In the genomic region with DNA sequence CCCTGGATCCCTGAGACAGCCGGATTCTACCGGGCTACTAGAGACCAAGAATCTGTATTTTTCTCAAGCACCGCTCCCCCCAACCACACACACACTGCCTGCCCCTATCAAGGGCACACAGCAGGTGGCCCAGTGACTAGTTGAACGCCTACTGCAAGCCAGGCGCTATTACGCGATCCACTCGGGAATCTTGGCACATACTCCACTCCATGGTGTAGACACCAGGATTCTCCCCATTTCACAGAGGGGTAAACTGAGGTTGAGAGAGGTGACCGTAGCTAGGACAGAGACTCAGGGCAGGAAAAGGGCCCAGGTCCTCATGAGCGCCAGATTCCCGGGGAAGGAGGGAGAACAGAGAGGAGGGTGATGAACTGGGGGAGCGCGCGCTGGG, we compare ENCODE assay signal across 1 cellular context.
TF ChIP-seq lines count a peak whose summit lies in the region.

No MANE protein-coding gene starts in this region.

TF ChIP-seq in HepG2, 621 proteins besides CTCF, POLR2A, EP300 and RAD21:
- TF ChIP-seq KDM1A (CRISPR knock-in tag; IDR thresholded peaks at IDR 0.05), result peak; percentile 97
- no peak for TF ChIP-seq ZNF343 (CRISPR knock-in tag; IDR thresholded peaks at IDR 0.05)
- TF ChIP-seq, protein P1, sequence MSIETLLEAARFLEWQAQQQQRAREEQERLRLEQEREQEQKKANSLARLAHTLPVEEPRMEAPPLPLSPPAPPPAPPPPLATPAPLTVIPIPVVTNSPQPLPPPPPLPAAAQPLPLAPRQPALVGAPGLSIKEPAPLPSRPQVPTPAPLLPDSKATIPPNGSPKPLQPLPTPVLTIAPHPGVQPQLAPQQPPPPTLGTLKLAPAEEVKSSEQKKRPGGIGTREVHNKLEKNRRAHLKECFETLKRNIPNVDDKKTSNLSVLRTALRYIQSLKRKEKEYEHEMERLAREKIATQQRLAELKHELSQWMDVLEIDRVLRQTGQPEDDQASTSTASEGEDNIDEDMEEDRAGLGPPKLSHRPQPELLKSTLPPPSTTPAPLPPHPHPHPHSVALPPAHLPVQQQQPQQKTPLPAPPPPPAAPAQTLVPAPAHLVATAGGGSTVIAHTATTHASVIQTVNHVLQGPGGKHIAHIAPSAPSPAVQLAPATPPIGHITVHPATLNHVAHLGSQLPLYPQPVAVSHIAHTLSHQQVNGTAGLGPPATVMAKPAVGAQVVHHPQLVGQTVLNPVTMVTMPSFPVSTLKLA (IDR thresholded peaks at IDR 0.05), result no peak
- TF ChIP-seq RAD51 (IDR thresholded peaks at IDR 0.05; ENCODE audit: borderline replicate concordance), result no peak
- peak; percentile 27; the same call in 1 of the 2 replicates for TF ChIP-seq HDAC1 (CRISPR knock-in tag; IDR thresholded peaks at IDR 0.05)
- TF ChIP-seq HMG20B (CRISPR knock-in tag; conservative IDR thresholded peaks at IDR 0.05), result no peak
- TF ChIP-seq, protein P2, sequence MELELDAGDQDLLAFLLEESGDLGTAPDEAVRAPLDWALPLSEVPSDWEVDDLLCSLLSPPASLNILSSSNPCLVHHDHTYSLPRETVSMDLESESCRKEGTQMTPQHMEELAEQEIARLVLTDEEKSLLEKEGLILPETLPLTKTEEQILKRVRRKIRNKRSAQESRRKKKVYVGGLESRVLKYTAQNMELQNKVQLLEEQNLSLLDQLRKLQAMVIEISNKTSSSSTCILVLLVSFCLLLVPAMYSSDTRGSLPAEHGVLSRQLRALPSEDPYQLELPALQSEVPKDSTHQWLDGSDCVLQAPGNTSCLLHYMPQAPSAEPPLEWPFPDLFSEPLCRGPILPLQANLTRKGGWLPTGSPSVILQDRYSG (CRISPR knock-in tag; IDR thresholded peaks at IDR 0.05), result no peak
- TF ChIP-seq ZNF782 (CRISPR knock-in tag; IDR thresholded peaks at IDR 0.05; ENCODE audit: borderline replicate concordance), result 0 out of 2 replicates have a peak, but pooled peaks have one; percentile 6
- no peak for TF ChIP-seq BCL6 (CRISPR knock-in tag; IDR thresholded peaks at IDR 0.05)
- no peak for TF ChIP-seq SMARCC2 (IDR thresholded peaks at IDR 0.05)
- no peak for TF ChIP-seq SATB2 (CRISPR knock-in tag; IDR thresholded peaks at IDR 0.05)
- TF ChIP-seq ZKSCAN1 (IDR thresholded peaks at IDR 0.05; ENCODE audit: low read length), result no peak
- peak; percentile 77; the same call in 1 of the 2 replicates for TF ChIP-seq ZMYM2 (CRISPR knock-in tag; IDR thresholded peaks at IDR 0.05)
- TF ChIP-seq CBX1 (IDR thresholded peaks at IDR 0.05; ENCODE audit: low read depth), result peak; percentile 78
- TF ChIP-seq, protein P3, sequence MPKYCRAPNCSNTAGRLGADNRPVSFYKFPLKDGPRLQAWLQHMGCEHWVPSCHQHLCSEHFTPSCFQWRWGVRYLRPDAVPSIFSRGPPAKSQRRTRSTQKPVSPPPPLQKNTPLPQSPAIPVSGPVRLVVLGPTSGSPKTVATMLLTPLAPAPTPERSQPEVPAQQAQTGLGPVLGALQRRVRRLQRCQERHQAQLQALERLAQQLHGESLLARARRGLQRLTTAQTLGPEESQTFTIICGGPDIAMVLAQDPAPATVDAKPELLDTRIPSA (CRISPR knock-in tag; IDR thresholded peaks at IDR 0.05; ENCODE audit: borderline replicate concordance), result no peak
- TF ChIP-seq CHD4 (IDR thresholded peaks at IDR 0.05; ENCODE audit: borderline replicate concordance, low read length), result peak; percentile 99
- TF ChIP-seq, protein P4, sequence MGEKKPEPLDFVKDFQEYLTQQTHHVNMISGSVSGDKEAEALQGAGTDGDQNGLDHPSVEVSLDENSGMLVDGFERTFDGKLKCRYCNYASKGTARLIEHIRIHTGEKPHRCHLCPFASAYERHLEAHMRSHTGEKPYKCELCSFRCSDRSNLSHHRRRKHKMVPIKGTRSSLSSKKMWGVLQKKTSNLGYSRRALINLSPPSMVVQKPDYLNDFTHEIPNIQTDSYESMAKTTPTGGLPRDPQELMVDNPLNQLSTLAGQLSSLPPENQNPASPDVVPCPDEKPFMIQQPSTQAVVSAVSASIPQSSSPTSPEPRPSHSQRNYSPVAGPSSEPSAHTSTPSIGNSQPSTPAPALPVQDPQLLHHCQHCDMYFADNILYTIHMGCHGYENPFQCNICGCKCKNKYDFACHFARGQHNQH (CRISPR knock-in tag; IDR thresholded peaks at IDR 0.05), result 0 out of 2 replicates have a peak, but pooled peaks have one; percentile 6
- peak; percentile 92; the same call in 1 of the 2 replicates for TF ChIP-seq ADNP (CRISPR knock-in tag; IDR thresholded peaks at IDR 0.05)
- peak; percentile 34; the same call in 1 of the 2 replicates for TF ChIP-seq ZNF589 (CRISPR knock-in tag; conservative IDR thresholded peaks at IDR 0.05)
- no peak for TF ChIP-seq HNRNPUL1 (IDR thresholded peaks at IDR 0.05; ENCODE audit: low read depth, low read length)
- TF ChIP-seq ZC3H13 (CRISPR knock-in tag; IDR thresholded peaks at IDR 0.05), result no peak
- TF ChIP-seq HDAC2 (CRISPR knock-in tag; IDR thresholded peaks at IDR 0.05), result peak; percentile 71
- TF ChIP-seq ELF3 (CRISPR knock-in tag; IDR thresholded peaks at IDR 0.05), result 0 out of 2 replicates have a peak, but pooled peaks have one; percentile 0
- TF ChIP-seq REPIN1 (CRISPR knock-in tag; IDR thresholded peaks at IDR 0.05; ENCODE audit: borderline replicate concordance, low read depth), result 0 out of 2 replicates have a peak, but pooled peaks have one; percentile 17
- TF ChIP-seq, protein P5, sequence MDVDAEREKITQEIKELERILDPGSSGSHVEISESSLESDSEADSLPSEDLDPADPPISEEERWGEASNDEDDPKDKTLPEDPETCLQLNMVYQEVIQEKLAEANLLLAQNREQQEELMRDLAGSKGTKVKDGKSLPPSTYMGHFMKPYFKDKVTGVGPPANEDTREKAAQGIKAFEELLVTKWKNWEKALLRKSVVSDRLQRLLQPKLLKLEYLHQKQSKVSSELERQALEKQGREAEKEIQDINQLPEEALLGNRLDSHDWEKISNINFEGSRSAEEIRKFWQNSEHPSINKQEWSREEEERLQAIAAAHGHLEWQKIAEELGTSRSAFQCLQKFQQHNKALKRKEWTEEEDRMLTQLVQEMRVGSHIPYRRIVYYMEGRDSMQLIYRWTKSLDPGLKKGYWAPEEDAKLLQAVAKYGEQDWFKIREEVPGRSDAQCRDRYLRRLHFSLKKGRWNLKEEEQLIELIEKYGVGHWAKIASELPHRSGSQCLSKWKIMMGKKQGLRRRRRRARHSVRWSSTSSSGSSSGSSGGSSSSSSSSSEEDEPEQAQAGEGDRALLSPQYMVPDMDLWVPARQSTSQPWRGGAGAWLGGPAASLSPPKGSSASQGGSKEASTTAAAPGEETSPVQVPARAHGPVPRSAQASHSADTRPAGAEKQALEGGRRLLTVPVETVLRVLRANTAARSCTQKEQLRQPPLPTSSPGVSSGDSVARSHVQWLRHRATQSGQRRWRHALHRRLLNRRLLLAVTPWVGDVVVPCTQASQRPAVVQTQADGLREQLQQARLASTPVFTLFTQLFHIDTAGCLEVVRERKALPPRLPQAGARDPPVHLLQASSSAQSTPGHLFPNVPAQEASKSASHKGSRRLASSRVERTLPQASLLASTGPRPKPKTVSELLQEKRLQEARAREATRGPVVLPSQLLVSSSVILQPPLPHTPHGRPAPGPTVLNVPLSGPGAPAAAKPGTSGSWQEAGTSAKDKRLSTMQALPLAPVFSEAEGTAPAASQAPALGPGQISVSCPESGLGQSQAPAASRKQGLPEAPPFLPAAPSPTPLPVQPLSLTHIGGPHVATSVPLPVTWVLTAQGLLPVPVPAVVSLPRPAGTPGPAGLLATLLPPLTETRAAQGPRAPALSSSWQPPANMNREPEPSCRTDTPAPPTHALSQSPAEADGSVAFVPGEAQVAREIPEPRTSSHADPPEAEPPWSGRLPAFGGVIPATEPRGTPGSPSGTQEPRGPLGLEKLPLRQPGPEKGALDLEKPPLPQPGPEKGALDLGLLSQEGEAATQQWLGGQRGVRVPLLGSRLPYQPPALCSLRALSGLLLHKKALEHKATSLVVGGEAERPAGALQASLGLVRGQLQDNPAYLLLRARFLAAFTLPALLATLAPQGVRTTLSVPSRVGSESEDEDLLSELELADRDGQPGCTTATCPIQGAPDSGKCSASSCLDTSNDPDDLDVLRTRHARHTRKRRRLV (CRISPR knock-in tag; IDR thresholded peaks at IDR 0.05), result no peak
- TF ChIP-seq, protein P6, sequence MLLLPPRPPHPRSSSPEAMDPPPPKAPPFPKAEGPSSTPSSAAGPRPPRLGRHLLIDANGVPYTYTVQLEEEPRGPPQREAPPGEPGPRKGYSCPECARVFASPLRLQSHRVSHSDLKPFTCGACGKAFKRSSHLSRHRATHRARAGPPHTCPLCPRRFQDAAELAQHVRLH (CRISPR knock-in tag; IDR thresholded peaks at IDR 0.05; ENCODE audit: borderline replicate concordance, low read depth), result 0 out of 2 replicates have a peak, but pooled peaks have one; percentile 5
- TF ChIP-seq, protein P7, sequence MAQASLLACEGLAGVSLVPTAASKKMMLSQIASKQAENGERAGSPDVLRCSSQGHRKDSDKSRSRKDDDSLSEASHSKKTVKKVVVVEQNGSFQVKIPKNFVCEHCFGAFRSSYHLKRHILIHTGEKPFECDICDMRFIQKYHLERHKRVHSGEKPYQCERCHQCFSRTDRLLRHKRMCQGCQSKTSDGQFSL (CRISPR knock-in tag; IDR thresholded peaks at IDR 0.05), result peak; percentile 92
- TF ChIP-seq, protein P8, sequence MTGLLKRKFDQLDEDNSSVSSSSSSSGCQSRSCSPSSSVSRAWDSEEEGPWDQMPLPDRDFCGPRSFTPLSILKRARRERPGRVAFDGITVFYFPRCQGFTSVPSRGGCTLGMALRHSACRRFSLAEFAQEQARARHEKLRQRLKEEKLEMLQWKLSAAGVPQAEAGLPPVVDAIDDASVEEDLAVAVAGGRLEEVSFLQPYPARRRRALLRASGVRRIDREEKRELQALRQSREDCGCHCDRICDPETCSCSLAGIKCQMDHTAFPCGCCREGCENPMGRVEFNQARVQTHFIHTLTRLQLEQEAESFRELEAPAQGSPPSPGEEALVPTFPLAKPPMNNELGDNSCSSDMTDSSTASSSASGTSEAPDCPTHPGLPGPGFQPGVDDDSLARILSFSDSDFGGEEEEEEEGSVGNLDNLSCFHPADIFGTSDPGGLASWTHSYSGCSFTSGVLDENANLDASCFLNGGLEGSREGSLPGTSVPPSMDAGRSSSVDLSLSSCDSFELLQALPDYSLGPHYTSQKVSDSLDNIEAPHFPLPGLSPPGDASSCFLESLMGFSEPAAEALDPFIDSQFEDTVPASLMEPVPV (CRISPR knock-in tag; IDR thresholded peaks at IDR 0.05), result 0 out of 2 replicates have a peak, but pooled peaks have one; percentile 4
- peak; percentile 99 for TF ChIP-seq ZMYM3 (CRISPR knock-in tag; IDR thresholded peaks at IDR 0.05)
- TF ChIP-seq, protein P9, sequence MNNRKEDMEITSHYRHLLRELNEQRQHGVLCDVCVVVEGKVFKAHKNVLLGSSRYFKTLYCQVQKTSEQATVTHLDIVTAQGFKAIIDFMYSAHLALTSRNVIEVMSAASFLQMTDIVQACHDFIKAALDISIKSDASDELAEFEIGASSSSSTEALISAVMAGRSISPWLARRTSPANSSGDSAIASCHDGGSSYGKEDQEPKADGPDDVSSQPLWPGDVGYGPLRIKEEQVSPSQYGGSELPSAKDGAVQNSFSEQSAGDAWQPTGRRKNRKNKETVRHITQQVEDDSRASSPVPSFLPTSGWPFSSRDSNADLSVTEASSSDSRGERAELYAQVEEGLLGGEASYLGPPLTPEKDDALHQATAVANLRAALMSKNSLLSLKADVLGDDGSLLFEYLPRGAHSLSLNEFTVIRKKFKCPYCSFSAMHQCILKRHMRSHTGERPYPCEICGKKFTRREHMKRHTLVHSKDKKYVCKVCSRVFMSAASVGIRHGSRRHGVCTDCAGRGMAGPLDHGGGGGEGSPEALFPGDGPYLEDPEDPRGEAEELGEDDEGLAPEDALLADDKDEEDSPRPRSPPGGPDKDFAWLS (CRISPR knock-in tag; IDR thresholded peaks at IDR 0.05; ENCODE audit: borderline replicate concordance), result no peak
- peak; percentile 99 for TF ChIP-seq ZNF629 (CRISPR knock-in tag; conservative IDR thresholded peaks at IDR 0.05)
- TF ChIP-seq ATF7-NPFF (CRISPR knock-in tag; IDR thresholded peaks at IDR 0.05; ENCODE audit: low read depth), result no peak
- TF ChIP-seq RCOR2 (CRISPR knock-in tag; IDR thresholded peaks at IDR 0.05), result peak; percentile 93
- no peak for TF ChIP-seq ZNF354B (CRISPR knock-in tag; IDR thresholded peaks at IDR 0.05)
- TF ChIP-seq, protein P10, sequence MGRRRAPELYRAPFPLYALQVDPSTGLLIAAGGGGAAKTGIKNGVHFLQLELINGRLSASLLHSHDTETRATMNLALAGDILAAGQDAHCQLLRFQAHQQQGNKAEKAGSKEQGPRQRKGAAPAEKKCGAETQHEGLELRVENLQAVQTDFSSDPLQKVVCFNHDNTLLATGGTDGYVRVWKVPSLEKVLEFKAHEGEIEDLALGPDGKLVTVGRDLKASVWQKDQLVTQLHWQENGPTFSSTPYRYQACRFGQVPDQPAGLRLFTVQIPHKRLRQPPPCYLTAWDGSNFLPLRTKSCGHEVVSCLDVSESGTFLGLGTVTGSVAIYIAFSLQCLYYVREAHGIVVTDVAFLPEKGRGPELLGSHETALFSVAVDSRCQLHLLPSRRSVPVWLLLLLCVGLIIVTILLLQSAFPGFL (CRISPR knock-in tag; IDR thresholded peaks at IDR 0.05), result 0 out of 2 replicates have a peak, but pooled peaks have one; percentile 61
- TF ChIP-seq TEAD2 (CRISPR knock-in tag; IDR thresholded peaks at IDR 0.05), result no peak
